Comparison of ENCODE assay signal across 8 cellular contexts in genomic region chr17:44345497-44346026, GRCh38. TPM values are rescaled to one million over a fixed set of nuclear protein-coding genes. Genes with fewer than 3 reads are reported as not detected.
DNase-seq lines count a peak whose midpoint lies in the region; ATAC-seq lines count a peak whose summit lies in the region.

No MANE protein-coding gene starts in this region.

- peaks cover 11% of the 10 kb centered on the region for H3K27me3 Mint-ChIP-seq in activated CD8-positive, alpha-beta memory T cell treated with anti-CD3 and anti-CD28 coated beads, Interleukin-2, amount 10 ng/mL, durations not matched to agents 7 days and 5 days

- H3K9me3 ChIP-seq in mononuclear cell (ENCODE audit: low read depth, low read length) = no peaks in the 10 kb centered on the region

- no peaks in the 10 kb centered on the region for H3K36me3 Mint-ChIP-seq in activated CD8-positive, alpha-beta memory T cell treated with anti-CD3 and anti-CD28 coated beads, Interleukin-2, amount 10 ng/mL, durations not matched to agents 7 days and 5 days

- peaks cover 69% of the 10 kb centered on the region for H3K4me1 ChIP-seq in mononuclear cell (ENCODE audit: insufficient read depth, low read length)

- no peak overlapping the region for H3K27ac Mint-ChIP-seq in activated CD8-positive, alpha-beta memory T cell treated with anti-CD3 and anti-CD28 coated beads, Interleukin-2, amount 10 ng/mL, durations not matched to agents 7 days and 5 days

- H3K4me3 ChIP-seq in mononuclear cell (ENCODE audit: low read length) = peak overlapping the region; percentile 84

- ATAC-seq in HG02759 (IDR thresholded peaks at IDR 0.05; ENCODE audit: unreplicated experiment) = peak; percentile 6
- ATAC-seq in activated CD8-positive, alpha-beta memory T cell treated with anti-CD3 and anti-CD28 coated beads, Interleukin-2, amount 10 ng/mL, durations not matched to agents 7 days and 5 days = peak; percentile 22
- peak; percentile 24 for ATAC-seq in esophagus mucosa
- no peak for ATAC-seq in GM18867 (IDR thresholded peaks at IDR 0.05; ENCODE audit: unreplicated experiment)

- DNase-seq in EH (ENCODE audit: low read depth) (peak; percentile 69), NCI-H460 (ENCODE audit: extremely low read depth, low read depth) (peak; percentile 60)
- peak; percentile 64 for DNase-seq in activated CD8-positive, alpha-beta memory T cell treated with anti-CD3 and anti-CD28 coated beads, Interleukin-2, amount 10 ng/mL, durations not matched to agents 7 days and 5 days

- H3K27ac ChIP-seq in temporal lobe (ENCODE audit: low read depth, low read length) = peak overlapping the region; percentile 82

- H3K4me1 Mint-ChIP-seq in activated CD8-positive, alpha-beta memory T cell treated with anti-CD3 and anti-CD28 coated beads, Interleukin-2, amount 10 ng/mL, durations not matched to agents 7 days and 5 days = peaks cover 32% of the 10 kb centered on the region

- H3K9me3 Mint-ChIP-seq in activated CD8-positive, alpha-beta memory T cell treated with anti-CD3 and anti-CD28 coated beads, Interleukin-2, amount 10 ng/mL, durations not matched to agents 7 days and 5 days (ENCODE audit: low read depth) = no peaks in the 10 kb centered on the region

- no peaks in the 10 kb centered on the region for H3K27me3 ChIP-seq in mononuclear cell (ENCODE audit: insufficient read depth, low read length)

- H3K4me3 Mint-ChIP-seq in activated CD8-positive, alpha-beta memory T cell treated with anti-CD3 and anti-CD28 coated beads, Interleukin-2, amount 10 ng/mL, durations not matched to agents 7 days and 5 days = peak overlapping the region; percentile 82

- CTCF ChIA-PET in activated CD8-positive, alpha-beta memory T cell treated with anti-CD3 and anti-CD28 coated beads, Interleukin-2, amount 10 ng/mL, durations not matched to agents 7 days and 5 days (lab: Charles Lee) = interaction anchor here (0.6 to 3.4 kb wide), 32 partner anchors 9 to 331 kb away, joined by 3 to 40 read pairs (median 4); partner anchors contain the start of genes FAM171A2, HDAC5, RUNDC3A and TMEM101

RNA-seq across cellular contexts. Expression of gene GRN, which starts 0.5 kb away (rescaled TPM):
- 138 and 165 TPM in 2 replicates for total RNA-seq in NCI-H460 (2014; rRNA removed; shearing (Covaris generic))
- polyA plus RNA-seq in NCI-H460 (2014; cell fraction: nucleus; rRNA removed) = 171 and 195 TPM in 2 replicates
- 10 to 100 TPM; 56.5 to 69.2 TPM for total RNA-seq in activated CD8-positive, alpha-beta memory T cell treated with anti-CD3 and anti-CD28 coated beads, Interleukin-2, amount 10 ng/mL, durations not matched to agents 7 days and 5 days
- total RNA-seq in esophagus mucosa = 767 TPM
- 294 TPM for total RNA-seq in mononuclear cell
- 38.4 TPM for total RNA-seq in temporal lobe

RNA-seq across cellular contexts. Expression of gene FAM171A2, which starts 18.1 kb away (rescaled TPM):
- total RNA-seq in NCI-H460 (2014; rRNA removed; shearing (Covaris generic)) = 2.8 and 3.0 TPM in 2 replicates
- 4.6 and 6.0 TPM in 2 replicates for polyA plus RNA-seq in NCI-H460 (2014; cell fraction: nucleus; rRNA removed)
- total RNA-seq in activated CD8-positive, alpha-beta memory T cell treated with anti-CD3 and anti-CD28 coated beads, Interleukin-2, amount 10 ng/mL, durations not matched to agents 7 days and 5 days = under 1 TPM in 1 of 2 experiments, not detected in 1; 0.26 TPM
- total RNA-seq in esophagus mucosa (1.1 TPM), mononuclear cell (0.10 TPM), temporal lobe (43.3 TPM)

RNA-seq across cellular contexts. Expression of gene SLC25A39, which starts 20.9 kb away (rescaled TPM):
- 116 and 127 TPM in 2 replicates for total RNA-seq in NCI-H460 (2014; rRNA removed; shearing (Covaris generic))
- 406 and 441 TPM in 2 replicates for polyA plus RNA-seq in NCI-H460 (2014; cell fraction: nucleus; rRNA removed)
- total RNA-seq in activated CD8-positive, alpha-beta memory T cell treated with anti-CD3 and anti-CD28 coated beads, Interleukin-2, amount 10 ng/mL, durations not matched to agents 7 days and 5 days = 100 to 1,000 TPM; 103 to 133 TPM
- total RNA-seq in esophagus mucosa = 126 TPM
- total RNA-seq in mononuclear cell = 36.0 TPM
- total RNA-seq in temporal lobe = 20.9 TPM

RNA-seq across cellular contexts. Expression of gene RUNDC3A, which starts 37.2 kb away (rescaled TPM):
- not detected in 2 replicates for total RNA-seq in NCI-H460 (2014; rRNA removed; shearing (Covaris generic))
- not detected in 2 replicates for polyA plus RNA-seq in NCI-H460 (2014; cell fraction: nucleus; rRNA removed)
- under 1 TPM in 1 of 2 experiments, not detected in 1; 0.18 TPM for total RNA-seq in activated CD8-positive, alpha-beta memory T cell treated with anti-CD3 and anti-CD28 coated beads, Interleukin-2, amount 10 ng/mL, durations not matched to agents 7 days and 5 days
- total RNA-seq in esophagus mucosa (6.0 TPM), mononuclear cell (0.10 TPM), temporal lobe (78.2 TPM)

RNA-seq across cellular contexts. Expression of gene ITGA2B, which starts 43.9 kb away (rescaled TPM):
- 7.6 and 10.2 TPM in 2 replicates for total RNA-seq in NCI-H460 (2014; rRNA removed; shearing (Covaris generic))
- 5.4 and 6.7 TPM in 2 replicates for polyA plus RNA-seq in NCI-H460 (2014; cell fraction: nucleus; rRNA removed)
- total RNA-seq in activated CD8-positive, alpha-beta memory T cell treated with anti-CD3 and anti-CD28 coated beads, Interleukin-2, amount 10 ng/mL, durations not matched to agents 7 days and 5 days = under 1 TPM; 0.09 to 0.44 TPM
- total RNA-seq in esophagus mucosa (0.68 TPM), mononuclear cell (54.5 TPM), temporal lobe (0.98 TPM)

Comparison
In these comparisons a context has a peak if more than half of its experiments do, and no peak if none do; other contexts are left out.
1. RNA of gene FAM171A2, which starts 18.1 kb away (total RNA-seq): 43.3 TPM in temporal lobe (single experiment); 2.8 to 3.0 TPM in NCI-H460, 1.1 TPM in esophagus mucosa (single experiment), 0.26 TPM in activated CD8-positive, alpha-beta memory T cell treated with anti-CD3 and anti-CD28 coated beads, Interleukin-2, amount 10 ng/mL, durations not matched to agents 7 days and 5 days and 0.10 TPM in mononuclear cell (single experiment); every median in the first group is over 10 times any median in the second.
2. Peak in every context shown above with its lines, with median percentiles within 50 percentile points of each other: DNase-seq.